ENCODE assay signal across 18 cellular contexts in genomic region chr12:93163260-93164036, GRCh38.
A peak's percentile ranks its signal among the peaks of the same experiment; 100 is the strongest.
DNase-seq lines count a peak whose midpoint lies in the region; ATAC-seq, FAIRE-seq and TF ChIP-seq lines count a peak whose summit lies in the region.
"Had no signal": no experiment of that assay in that cellular context is flagged by ENCODE, and none has a peak within 500 bp of the region (broad histone marks: within the 10 kb centered on the region; RNA-seq: fewer than 3 reads in every experiment).

No MANE protein-coding gene starts in this region.

- no peak overlapping the region for H3K27ac ChIP-seq in smooth muscle cell (ENCODE audit: low read depth)

- H3K79me2 ChIP-seq in smooth muscle cell (ENCODE audit: low read depth): no peaks in the 10 kb centered on the region

- peaks cover 12% of the 10 kb centered on the region for H3K4me1 ChIP-seq in smooth muscle cell (ENCODE audit: low read depth)

- no peak overlapping the region for H2AFZ ChIP-seq in smooth muscle cell (ENCODE audit: low read depth)

- H3K9ac ChIP-seq in smooth muscle cell (ENCODE audit: low read depth): no peak overlapping the region

- peak overlapping the region in 1 of 7 donors; percentile 21 for H3K27ac Mint-ChIP-seq in CD14-positive monocyte
- H3K27ac Mint-ChIP-seq: activated naive CD8-positive, alpha-beta T cell treated with anti-CD3 and anti-CD28 coated beads, Interleukin-2, amount 10 ng/mL, durations not matched to agents 7 days and 5 days; progenitor cell of endocrine pancreas had no signal

- no peak for TF ChIP-seq CTCF in CD14-positive monocyte (IDR thresholded peaks at IDR 0.05)
- no peak for TF ChIP-seq CTCF in smooth muscle cell (IDR thresholded peaks at IDR 0.05; ENCODE audit: borderline replicate concordance, insufficient read depth, poor library complexity, severe bottlenecking)

- DNase-seq in AG08395 (ENCODE audit: low spot score) (peak; percentile 85), GM19239 (ENCODE audit: insufficient read length, low spot score) (no peak), amniotic epithelial cell (ENCODE audit: low read depth) (peak; percentile 53), kidney tubule cell (ENCODE audit: low spot score) (peak; percentile 34), Right ventricle myocardium superior (no peak), CD14-positive monocyte (ENCODE audit: low spot score) (no peak), SW 1271 (lab: John Stamatoyannopoulos, UW) (no peak), smooth muscle cell (lab: John Stamatoyannopoulos, UW; ENCODE audit: unreplicated experiment) (no peak)
- DNase-seq: activated CD4-positive, alpha-beta T cell treated with anti-CD3 and anti-CD28 coated beads, Interleukin-2, amount 50 U/mL, for 1 hour; activated naive CD8-positive, alpha-beta T cell treated with anti-CD3 and anti-CD28 coated beads, Interleukin-2, amount 10 ng/mL, durations not matched to agents 7 days and 5 days; activated T-cell treated with anti-CD3 and anti-CD28 coated beads, Interleukin-2, amount 50 U/mL, for 48 hours; DMS 273 treated with DMSO at 0.1 percent for 48 hours; H7; hippocampal formation; left cardiac atrium; stimulated activated CD4-positive, alpha-beta T cell treated with anti-CD3 and anti-CD28 coated beads, Interleukin-12 subunit alpha, Interleukin-12 subunit beta, amount 100 ng/mL, for 4 hours; T-helper 9 cell had no signal

- WGBS in smooth muscle cell (ENCODE audit: low lambda C conversion rate): 60% methylated on average over 4 of the region's 4 CpGs

- H3K4me1 Mint-ChIP-seq in CD14-positive monocyte: peaks cover 19% of the 10 kb centered on the region
- H3K4me1 Mint-ChIP-seq: activated naive CD8-positive, alpha-beta T cell treated with anti-CD3 and anti-CD28 coated beads, Interleukin-2, amount 10 ng/mL, durations not matched to agents 7 days and 5 days had no signal

- H3K9me3 ChIP-seq in smooth muscle cell (replicated peaks; ENCODE audit: low read depth): no peaks in the 10 kb centered on the region

- H3K27me3 Mint-ChIP-seq in CD14-positive monocyte (ENCODE audit: low read depth in 3 of 3): peaks cover 0 to 3% (median 0%) of the 10 kb centered on the region in 3 donors
- H3K27me3 Mint-ChIP-seq: activated naive CD8-positive, alpha-beta T cell treated with anti-CD3 and anti-CD28 coated beads, Interleukin-2, amount 10 ng/mL, durations not matched to agents 7 days and 5 days; progenitor cell of endocrine pancreas had no signal

- H3K9me3 Mint-ChIP-seq in CD14-positive monocyte: peaks cover 0 to 5% (median 2%) of the 10 kb centered on the region in 7 donors

- no peak overlapping the region for H3K4me2 ChIP-seq in smooth muscle cell

- no peaks in the 10 kb centered on the region for H3K27me3 ChIP-seq in smooth muscle cell (ENCODE audit: low read depth)

- no peak for ATAC-seq in Right ventricle myocardium superior (ENCODE audit: poor library complexity)
- ATAC-seq: left cardiac atrium had no signal

- no peaks in the 10 kb centered on the region for H4K20me1 ChIP-seq in smooth muscle cell (ENCODE audit: low read depth)

- no peaks in the 10 kb centered on the region for H3K36me3 Mint-ChIP-seq in CD14-positive monocyte
- H3K36me3 Mint-ChIP-seq: activated naive CD8-positive, alpha-beta T cell treated with anti-CD3 and anti-CD28 coated beads, Interleukin-2, amount 10 ng/mL, durations not matched to agents 7 days and 5 days had no signal

- FAIRE-seq in GM19239 (lab: Jason Lieb, UNC): peak; percentile 86

- H3F3A ChIP-seq in smooth muscle cell (ENCODE audit: low read depth): no peaks in the 10 kb centered on the region

- no peak overlapping the region for H3K4me3 ChIP-seq in smooth muscle cell

- H3K4me3 Mint-ChIP-seq in CD14-positive monocyte: no peak overlapping the region
- H3K4me3 Mint-ChIP-seq: activated naive CD8-positive, alpha-beta T cell treated with anti-CD3 and anti-CD28 coated beads, Interleukin-2, amount 10 ng/mL, durations not matched to agents 7 days and 5 days had no signal

- no peaks in the 10 kb centered on the region for H3K36me3 ChIP-seq in smooth muscle cell (ENCODE audit: low read depth)

- intact Hi-C loops in Right ventricle myocardium superior (cut with DNase I): no loop called here
- intact Hi-C loops in CD14-positive monocyte (cut with micrococcal nuclease): no loop called here

Comparison
In these comparisons a context has a peak if more than half of its experiments do, and no peak if none do; other contexts are left out.
1. DNase-seq: peak in AG08395 (single experiment), amniotic epithelial cell (single experiment) and kidney tubule cell (single experiment); none in GM19239 (single experiment), Right ventricle myocardium superior (single experiment), CD14-positive monocyte (single experiment), SW 1271 (0 of 2) and smooth muscle cell (single experiment).